ENCODE assay signal across 1 cellular context in genomic region chr15:82647045-82647834, GRCh38.
A peak's percentile ranks its signal among the peaks of the same experiment; 100 is the strongest.
TF ChIP-seq lines count a peak whose summit lies in the region.

Gene CPEB1 (minus strand): TSS chr15:82647363. CDS start chr15:82628459, 18,904 bp downstream.

TF ChIP-seq in H1, 55 proteins besides CTCF, POLR2A, EP300 and RAD21:
- TF ChIP-seq EZH2 (IDR thresholded peaks at IDR 0.05; ENCODE audit: low read depth, low read length, severe bottlenecking): peak; percentile 38
- peak; percentile 97 for TF ChIP-seq MAX (IDR thresholded peaks at IDR 0.05)
- peak; percentile 33; the same call in 1 of the 2 replicates for TF ChIP-seq USF2 (IDR thresholded peaks at IDR 0.05; ENCODE audit: low read length)
- peak; percentile 99 for TF ChIP-seq E2F6 (IDR thresholded peaks at IDR 0.05)
- TF ChIP-seq KDM4A (IDR thresholded peaks at IDR 0.05; ENCODE audit: low read depth, low read length, severe bottlenecking): peak; percentile 39
- TF ChIP-seq RNF2 (IDR thresholded peaks at IDR 0.05; ENCODE audit: borderline replicate concordance, low read depth, low read length, missing control alignments, poor library complexity, severe bottlenecking): peak; percentile 54
- TF ChIP-seq SP2 (IDR thresholded peaks at IDR 0.05; ENCODE audit: low read length): no peak
- no peak for TF ChIP-seq SIN3A (conservative IDR thresholded peaks at IDR 0.05 in 1 of 2, IDR thresholded peaks at IDR 0.05 in 1 of 2; ENCODE audit: low read depth in 1 of 2, low read length in 2 of 2)
